ENCODE assay signal across 9 cellular contexts in genomic region chr3:133384331-133385027, GRCh38. TPM values are rescaled to one million over a fixed set of nuclear protein-coding genes. Genes with fewer than 3 reads are reported as not detected.
DNase-seq lines count a peak whose midpoint lies in the region; ATAC-seq and TF ChIP-seq lines count a peak whose summit lies in the region.
"Had no signal": no experiment of that assay in that cellular context is flagged by ENCODE, and none has a peak within 500 bp of the region (broad histone marks: within the 10 kb centered on the region; RNA-seq: fewer than 3 reads in every experiment).

No MANE protein-coding gene starts in this region.

- DNase-seq in Calu3 (peak; percentile 86), HuH-7 (ENCODE audit: low spot score) (peak; percentile 85), NOMO-1 (lab: John Stamatoyannopoulos, UW; ENCODE audit: unreplicated experiment in 2 of 2) (peak; percentile 51 to 56), MCF 10A (ENCODE audit: unreplicated experiment) (peak; percentile 77), iris pigment epithelial cell (ENCODE audit: low read depth) (peak; percentile 40), CD1c-positive myeloid dendritic cell (ENCODE audit: extremely low spot score) (no peak)
- DNase-seq in stimulated activated CD4-positive, alpha-beta T cell treated with anti-CD3 and anti-CD28 coated beads, Interleukin-4, amount 100 ng/mL, for 24 hours, result peak; percentile 9

- H3K36me3 Mint-ChIP-seq in Calu3 (ENCODE audit: insufficient read depth, unreplicated experiment) (no peaks in the 10 kb centered on the region), MCF 10A (ENCODE audit: insufficient read depth, unreplicated experiment) (no peaks in the 10 kb centered on the region)

- CTCF ChIA-PET in Calu3 (lab: Charles Lee), result interaction anchor here (0.6 to 4.8 kb wide), 5 partner anchors 31 to 658 kb away, joined by 3 to 53 read pairs (median 3); no protein-coding TSS in a partner anchor
- CTCF ChIA-PET in MCF 10A (lab: Yijun Ruan, JAX), result interaction anchor here (0.7 to 11.1 kb wide), 16 partner anchors 10 to 657 kb away, joined by 3 to 151 read pairs (median 5); no protein-coding TSS in a partner anchor

- peak; percentile 60 for ATAC-seq in GM19438 (IDR thresholded peaks at IDR 0.05; ENCODE audit: low read depth, unreplicated experiment)

- H3K4me3 Mint-ChIP-seq in Calu3 (ENCODE audit: low read depth, unreplicated experiment) (no peak overlapping the region), MCF 10A (ENCODE audit: unreplicated experiment) (no peak overlapping the region)

- H3K27me3 Mint-ChIP-seq in Calu3 (ENCODE audit: unreplicated experiment), result peaks cover 68% of the 10 kb centered on the region
- H3K27me3 Mint-ChIP-seq in MCF 10A (ENCODE audit: insufficient read depth, unreplicated experiment), result peaks cover 21% of the 10 kb centered on the region

- H3K27ac Mint-ChIP-seq in Calu3 (ENCODE audit: unreplicated experiment) (no peak overlapping the region), MCF 10A (ENCODE audit: low read depth, unreplicated experiment) (no peak overlapping the region)

- H3K4me1 Mint-ChIP-seq in Calu3 (ENCODE audit: low read depth, unreplicated experiment) (peaks cover 34% of the 10 kb centered on the region), MCF 10A (ENCODE audit: insufficient read depth, unreplicated experiment) (peaks cover 17% of the 10 kb centered on the region)

- TF ChIP-seq CTCF in Calu3 (IDR thresholded peaks at IDR 0.05; ENCODE audit: unreplicated experiment) (peak; percentile 96), MCF 10A (IDR thresholded peaks at IDR 0.05; ENCODE audit: unreplicated experiment) (peak; percentile 76)

- BruUV-seq in Calu3 (replicated peaks; lab: Mats Ljungman, UMichigan), result no TSS peak
- no TSS peak for BruUV-seq in MCF 10A (replicated peaks; lab: Mats Ljungman, UMichigan)

- H3K9me3 Mint-ChIP-seq in Calu3 (ENCODE audit: low read depth, unreplicated experiment) (no peaks in the 10 kb centered on the region), MCF 10A (ENCODE audit: unreplicated experiment) (no peaks in the 10 kb centered on the region)

- intact Hi-C loops in Calu3 (cut with micrococcal nuclease; ENCODE audit: unreplicated experiment), result loop anchor here (1.0 to 5.0 kb wide), 7 partner anchors 39 to 847 kb away; no protein-coding TSS in a partner anchor
- intact Hi-C loops in MCF 10A (cut with micrococcal nuclease), result loop anchor here (1.0 to 10.0 kb wide), 4 partner anchors 250 to 658 kb away; no protein-coding TSS in a partner anchor

- POLR2A ChIA-PET in MCF 10A (lab: Yijun Ruan, JAX), result interaction anchor here (1.7 kb wide), 1 partner anchor 653 kb away, joined by 5 read pairs; no protein-coding TSS in a partner anchor

RNA-seq across cellular contexts. Expression of gene BFSP2, which starts 15.4 kb away (rescaled TPM):
- not detected in 2 replicates for total RNA-seq in Calu3 (2022)
- total RNA-seq in MCF 10A (2022), result not detected in 2 replicates
- total RNA-seq: SJSA1 had no signal
